ENCODE assay signal across 1 cellular context in the genomic region with DNA sequence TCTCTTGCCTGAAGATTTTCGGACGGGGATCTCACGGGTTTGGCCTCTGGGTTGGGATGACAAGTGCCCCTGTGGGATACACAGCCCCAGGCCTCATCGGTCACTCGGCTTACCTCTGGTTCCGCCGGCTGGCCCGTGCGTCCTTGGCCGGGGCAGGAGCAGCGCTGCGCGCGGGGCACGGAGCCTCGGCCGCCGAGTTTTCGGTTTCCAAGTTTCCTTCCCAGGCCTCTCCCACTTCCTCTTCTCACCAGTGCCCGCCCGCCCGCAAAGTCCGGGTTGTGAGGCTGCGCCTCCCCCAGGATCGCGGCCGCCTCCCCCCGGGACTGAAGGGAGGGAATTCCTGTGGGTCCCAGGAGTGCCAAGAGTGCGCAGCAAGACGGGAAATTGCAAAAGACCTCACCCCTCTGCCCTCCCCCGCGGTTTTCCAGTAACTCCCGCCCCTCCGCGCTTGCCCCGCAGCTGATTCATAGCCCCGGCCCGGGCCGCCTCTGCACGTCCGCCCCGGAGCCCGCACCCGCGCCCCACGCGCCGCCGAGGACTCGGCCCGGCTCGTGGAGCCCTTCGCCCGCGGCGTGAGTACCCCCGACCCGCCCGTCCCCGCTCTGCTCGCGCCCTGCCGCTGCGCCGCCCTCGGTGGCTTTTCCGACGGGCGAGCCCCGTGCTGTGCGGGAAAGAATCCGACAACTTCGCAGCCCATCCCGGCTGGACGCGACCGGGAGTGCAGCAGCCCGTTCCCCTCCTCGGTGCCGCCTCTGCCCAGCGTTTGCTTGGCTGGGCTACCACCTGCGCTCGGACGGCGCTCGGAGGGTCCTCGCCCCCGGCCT.
TF ChIP-seq lines count a peak whose summit lies in the region.

OSMR (plus strand) TSS at position 458 of the 824 bp plus-strand sequence. CDS start 23,033 bp downstream, outside the sequence.

TF ChIP-seq in SK-N-SH, 30 proteins besides CTCF, POLR2A, EP300 and RAD21 (continued from another document):
- TF ChIP-seq, protein P1, sequence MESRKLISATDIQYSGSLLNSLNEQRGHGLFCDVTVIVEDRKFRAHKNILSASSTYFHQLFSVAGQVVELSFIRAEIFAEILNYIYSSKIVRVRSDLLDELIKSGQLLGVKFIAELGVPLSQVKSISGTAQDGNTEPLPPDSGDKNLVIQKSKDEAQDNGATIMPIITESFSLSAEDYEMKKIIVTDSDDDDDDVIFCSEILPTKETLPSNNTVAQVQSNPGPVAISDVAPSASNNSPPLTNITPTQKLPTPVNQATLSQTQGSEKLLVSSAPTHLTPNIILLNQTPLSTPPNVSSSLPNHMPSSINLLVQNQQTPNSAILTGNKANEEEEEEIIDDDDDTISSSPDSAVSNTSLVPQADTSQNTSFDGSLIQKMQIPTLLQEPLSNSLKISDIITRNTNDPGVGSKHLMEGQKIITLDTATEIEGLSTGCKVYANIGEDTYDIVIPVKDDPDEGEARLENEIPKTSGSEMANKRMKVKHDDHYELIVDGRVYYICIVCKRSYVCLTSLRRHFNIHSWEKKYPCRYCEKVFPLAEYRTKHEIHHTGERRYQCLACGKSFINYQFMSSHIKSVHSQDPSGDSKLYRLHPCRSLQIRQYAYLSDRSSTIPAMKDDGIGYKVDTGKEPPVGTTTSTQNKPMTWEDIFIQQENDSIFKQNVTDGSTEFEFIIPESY (IDR thresholded peaks at IDR 0.05; ENCODE audit: borderline replicate concordance, low read depth): peak; percentile 75
- TF ChIP-seq TCF12 (IDR thresholded peaks at IDR 0.05) (peak; percentile 68), TAF1 (IDR thresholded peaks at IDR 0.05; ENCODE audit: borderline replicate concordance, low read depth, low read length) (peak; percentile 66; the same call in 1 of the 2 replicates), FOXJ3 (CRISPR knock-in tag; IDR thresholded peaks at IDR 0.05) (no peak), IRF3 (IDR thresholded peaks at IDR 0.05; ENCODE audit: low read depth, low read length) (no peak), MAX (IDR thresholded peaks at IDR 0.05; ENCODE audit: low read depth) (peak; percentile 61; the same call in 1 of the 2 replicates), JUND (IDR thresholded peaks at IDR 0.05) (peak; percentile 62)
